ENCODE assay signal across 9 cellular contexts in genomic region chr7:29345590-29345989, GRCh38.
DNase-seq lines count a peak whose midpoint lies in the region; ATAC-seq and TF ChIP-seq lines count a peak whose summit lies in the region.
"Had no signal": no experiment of that assay in that cellular context is flagged by ENCODE, and none has a peak within 500 bp of the region (broad histone marks: within the 10 kb centered on the region; RNA-seq: fewer than 3 reads in every experiment).

No MANE protein-coding gene starts in this region.

- H3K9me3 Mint-ChIP-seq in activated CD4-positive, alpha-beta T cell treated with anti-CD3 and anti-CD28 coated beads, Interleukin-2, amount 10 ng/mL, durations not matched to agents 24 days and 14 days: no peaks in the 10 kb centered on the region
- no peaks in the 10 kb centered on the region for H3K9me3 Mint-ChIP-seq in mesothelial cell of epicardium
- no peaks in the 10 kb centered on the region; the same call in 1 of the 2 replicates for H3K9me3 Mint-ChIP-seq in HFFc6
- H3K9me3 Mint-ChIP-seq: T-helper 1 cell treated with Interleukin-12 subunit alpha and Interleukin-12 subunit beta and Interleukin-4 antibody, amounts not matched to agents 30 μg/mL and 1 μg/mL, for 36 hours had no signal

- TF ChIP-seq CTCF in cardiac fibroblast (IDR thresholded peaks at IDR 0.05; ENCODE audit: low read depth, low read length): peak; percentile 33
- no peak for TF ChIP-seq CTCF in mesothelial cell of epicardium (IDR thresholded peaks at IDR 0.05; ENCODE audit: unreplicated experiment)
- no peak for TF ChIP-seq CTCF in HFFc6 (IDR thresholded peaks at IDR 0.05)

- H3K4me3 Mint-ChIP-seq in activated CD4-positive, alpha-beta T cell treated with anti-CD3 and anti-CD28 coated beads, Interleukin-2, amount 10 ng/mL, durations not matched to agents 24 days and 14 days: no peak overlapping the region
- no peak overlapping the region for H3K4me3 Mint-ChIP-seq in mesothelial cell of epicardium
- no peak overlapping the region for H3K4me3 Mint-ChIP-seq in HFFc6
- H3K4me3 Mint-ChIP-seq: T-helper 1 cell treated with Interleukin-12 subunit alpha and Interleukin-12 subunit beta and Interleukin-4 antibody, amounts not matched to agents 30 μg/mL and 1 μg/mL, for 36 hours had no signal

- H3K36me3 Mint-ChIP-seq in activated CD4-positive, alpha-beta T cell treated with anti-CD3 and anti-CD28 coated beads, Interleukin-2, amount 10 ng/mL, durations not matched to agents 24 days and 14 days (ENCODE audit: low read depth): no peaks in the 10 kb centered on the region
- no peaks in the 10 kb centered on the region for H3K36me3 Mint-ChIP-seq in mesothelial cell of epicardium
- H3K36me3 Mint-ChIP-seq in HFFc6 (ENCODE audit: low read depth): no peaks in the 10 kb centered on the region

- no peak for ATAC-seq in HG02610 (IDR thresholded peaks at IDR 0.05; ENCODE audit: unreplicated experiment)

- no peak overlapping the region for H3K4me3 ChIP-seq in cardiac fibroblast (replicated peaks in 1 of 2; ENCODE audit: low read depth in 2 of 2, low read length in 2 of 2)

- peaks cover 10% of the 10 kb centered on the region for H3K27me3 Mint-ChIP-seq in activated CD4-positive, alpha-beta T cell treated with anti-CD3 and anti-CD28 coated beads, Interleukin-2, amount 10 ng/mL, durations not matched to agents 24 days and 14 days
- peaks cover 9% of the 10 kb centered on the region for H3K27me3 Mint-ChIP-seq in mesothelial cell of epicardium (ENCODE audit: low read depth)
- peaks cover 3% of the 10 kb centered on the region; the same call in 1 of the 2 replicates for H3K27me3 Mint-ChIP-seq in HFFc6 (ENCODE audit: insufficient read depth)

- H3K4me1 Mint-ChIP-seq in activated CD4-positive, alpha-beta T cell treated with anti-CD3 and anti-CD28 coated beads, Interleukin-2, amount 10 ng/mL, durations not matched to agents 24 days and 14 days: no peaks in the 10 kb centered on the region
- H3K4me1 Mint-ChIP-seq in mesothelial cell of epicardium: peaks cover 26% of the 10 kb centered on the region
- H3K4me1 Mint-ChIP-seq in HFFc6 (ENCODE audit: low read depth): no peaks in the 10 kb centered on the region

- H3K27ac Mint-ChIP-seq in activated CD4-positive, alpha-beta T cell treated with anti-CD3 and anti-CD28 coated beads, Interleukin-2, amount 10 ng/mL, durations not matched to agents 24 days and 14 days: no peak overlapping the region
- no peak overlapping the region for H3K27ac Mint-ChIP-seq in mesothelial cell of epicardium
- no peak overlapping the region for H3K27ac Mint-ChIP-seq in HFFc6
- H3K27ac Mint-ChIP-seq: T-helper 1 cell treated with Interleukin-12 subunit alpha and Interleukin-12 subunit beta and Interleukin-4 antibody, amounts not matched to agents 30 μg/mL and 1 μg/mL, for 36 hours had no signal

- peak; percentile 58 for DNase-seq in activated CD4-positive, alpha-beta T cell treated with anti-CD3 and anti-CD28 coated beads, Interleukin-2, amount 10 ng/mL, durations not matched to agents 24 days and 14 days
- no peak for DNase-seq in activated CD4-positive, alpha-beta T cell treated with anti-CD3 and anti-CD28 coated beads for 1 hour
- DNase-seq in NCI-H460 (ENCODE audit: extremely low read depth, low read depth): peak; percentile 18
- DNase-seq in cardiac fibroblast (ENCODE audit: low read depth in 2 of 2): peak; percentile 50 to 65
- peak; percentile 86 for DNase-seq in medulla oblongata (ENCODE audit: extremely low spot score)
- DNase-seq in mesothelial cell of epicardium (ENCODE audit: low spot score in 2 of 2, unreplicated experiment in 2 of 2): no peak
- DNase-seq in HFFc6: no peak

- intact Hi-C loops in activated CD4-positive, alpha-beta T cell treated with anti-CD3 and anti-CD28 coated beads, Interleukin-2, amount 10 ng/mL, durations not matched to agents 24 days and 14 days (cut with micrococcal nuclease): loop anchor here (10.0 kb wide), 1 partner anchor 151 kb away; the partner anchor contains the start of gene CHN2

Comparison
In these comparisons a context has a peak if more than half of its experiments do, and no peak if none do; other contexts are left out.
1. DNase-seq: peak in activated CD4-positive, alpha-beta T cell treated with anti-CD3 and anti-CD28 coated beads, Interleukin-2, amount 10 ng/mL, durations not matched to agents 24 days and 14 days (single experiment), NCI-H460 (single experiment), cardiac fibroblast (2 of 2) and medulla oblongata (single experiment); none in activated CD4-positive, alpha-beta T cell treated with anti-CD3 and anti-CD28 coated beads for 1 hour (single experiment), mesothelial cell of epicardium (0 of 2) and HFFc6 (single experiment).